In genomic region chr9:129574911-129575574, GRCh38 we compare ENCODE assay signal across 19 cellular contexts. TPM values are rescaled to one million over a fixed set of nuclear protein-coding genes. Genes with fewer than 3 reads are reported as not detected.
DNase-seq lines count a peak whose midpoint lies in the region; ATAC-seq and TF ChIP-seq lines count a peak whose summit lies in the region.
"Had no signal": no experiment of that assay in that cellular context is flagged by ENCODE, and none has a peak within 500 bp of the region (broad histone marks: within the 10 kb centered on the region; RNA-seq: fewer than 3 reads in every experiment).

No MANE protein-coding gene starts in this region.

- TF ChIP-seq CTCF in heart right ventricle (IDR thresholded peaks at IDR 0.05) (no peak), fibroblast of mammary gland (conservative IDR thresholded peaks at IDR 0.05; ENCODE audit: control insufficient read depth, insufficient read depth, low read depth, low read length) (no peak)

- H3K36me3 ChIP-seq in heart right ventricle (no peaks in the 10 kb centered on the region), adipocyte (ENCODE audit: control insufficient read depth, insufficient read depth, low read length, severe bottlenecking) (no peaks in the 10 kb centered on the region)
- H3K36me3 ChIP-seq: upper lobe of right lung had no signal

- in situ Hi-C loops in ACHN (cut with HindIII; ENCODE audit: low pct_ligation_motif_present, low pct_unique_long_range_greater_than_20kb, low sequenced_read_pairs) = no loop called here

- ATAC-seq in Right ventricle myocardium inferior = no peak
- no peak for ATAC-seq in heart right ventricle
- ATAC-seq: activated naive CD8-positive, alpha-beta T cell treated with anti-CD3 and anti-CD28 coated beads, Interleukin-2, amount 50 U/mL, for 24 hours; stimulated activated naive CD8-positive, alpha-beta T cell treated with anti-CD3 and anti-CD28 coated beads, Interleukin-15, Interleukin-2, amounts not matched to agents 100 U/mL and 50 U/mL, for 24 hours; upper lobe of right lung had no signal

- peak overlapping the region in 1 of 10 donors; percentile 8 for H3K27ac ChIP-seq in heart right ventricle
- H3K27ac ChIP-seq: HL-60, KMS-11, parathyroid adenoma, upper lobe of right lung had no signal

- no peak overlapping the region for H3K9ac ChIP-seq in adipocyte (ENCODE audit: low read length)
- H3K9ac ChIP-seq: KMS-11, parathyroid adenoma had no signal

- peak; percentile 3 for DNase-seq in Right ventricle myocardium inferior (ENCODE audit: missing footprints)
- no peak for DNase-seq in heart right ventricle
- DNase-seq in adipocyte (ENCODE audit: low read depth) = peak; percentile 61
- DNase-seq in fibroblast of mammary gland (ENCODE audit: low read depth) = peak; percentile 89
- peak; percentile 39 for DNase-seq in stromal cell of bone marrow (ENCODE audit: low read depth)
- no peak for DNase-seq in stimulated activated CD4-positive, alpha-beta T cell treated with anti-CD3 and anti-CD28 coated beads, Interleukin-2, amount 100 ng/mL, for 48 hours
- no peak for DNase-seq in Ammon's horn (ENCODE audit: low spot score)
- no peak for DNase-seq in ACHN
- DNase-seq: activated CD4-positive, alpha-beta T cell treated with anti-CD3 and anti-CD28 coated beads, Interleukin-2, amount 50 U/mL, for 48 hours; activated naive CD8-positive, alpha-beta T cell treated with anti-CD3 and anti-CD28 coated beads, Interleukin-2, amount 50 U/mL, for 24 hours; NCI-H1436 treated with DMSO at 0.1 percent for 48 hours; NCI-H345; SHP77 treated with DMSO at 0.1 percent for 48 hours; stimulated activated naive CD8-positive, alpha-beta T cell treated with anti-CD3 and anti-CD28 coated beads, Interleukin-15, Interleukin-2, amounts not matched to agents 100 U/mL and 50 U/mL, for 24 hours; T-helper 9 cell; upper lobe of right lung had no signal

- H3K4me1 ChIP-seq in heart right ventricle (peaks cover 6 to 27% (median 16%) of the 10 kb centered on the region in 9 donors), adipocyte (ENCODE audit: control insufficient read depth, insufficient read depth, low read length) (peaks cover 25% of the 10 kb centered on the region)
- H3K4me1 ChIP-seq: parathyroid adenoma had no signal

- H3K4me3 ChIP-seq in heart right ventricle (no peak overlapping the region), adipocyte (ENCODE audit: low read length) (no peak overlapping the region), fibroblast of mammary gland (ENCODE audit: control insufficient read depth, low read depth, low read length) (no peak overlapping the region)
- H3K4me3 ChIP-seq: upper lobe of right lung had no signal

- intact Hi-C loops in Right ventricle myocardium inferior (cut with DNase I) (no loop called here), heart right ventricle (cut with DNase I) (no loop called here)

- H3K27me3 ChIP-seq in heart right ventricle (no peaks in the 10 kb centered on the region), adipocyte (replicated peaks; ENCODE audit: control insufficient read depth, insufficient read depth, low read length) (no peaks in the 10 kb centered on the region)
- H3K27me3 ChIP-seq: upper lobe of right lung had no signal

- WGBS in heart right ventricle, 2 donors = 82 to 85% methylated on average over 13 of the region's 13 CpGs

- H3K9me3 ChIP-seq in heart right ventricle (peaks cover 0 to 8% (median 0%) of the 10 kb centered on the region in 11 donors), adipocyte (ENCODE audit: control insufficient read depth, low read length) (no peaks in the 10 kb centered on the region)
- H3K9me3 ChIP-seq: upper lobe of right lung had no signal

RNA-seq across cellular contexts. Expression of gene C9orf50, which starts 45.9 kb away (rescaled TPM):
- total RNA-seq in Right ventricle myocardium inferior (not detected), heart right ventricle (not detected)
- polyA plus RNA-seq in heart right ventricle = not detected
- total RNA-seq: upper lobe of right lung had no signal

RNA-seq across cellular contexts. Expression of gene NTMT1, which starts 50.9 kb away (rescaled TPM):
- total RNA-seq in Right ventricle myocardium inferior (72.1 TPM), heart right ventricle (10 to 100 TPM; 54.0 to 84.2 (median 61.9) TPM)
- polyA plus RNA-seq in heart right ventricle = 100 to 1,000 TPM in 1 of 2 donors, 10 to 100 TPM in 1; 60.9 to 123 TPM

Comparison
In these comparisons a context has a peak if more than half of its experiments do, and no peak if none do; other contexts are left out.
1. DNase-seq: peak in Right ventricle myocardium inferior (single experiment), adipocyte (single experiment), fibroblast of mammary gland (single experiment) and stromal cell of bone marrow (single experiment); none in heart right ventricle (0 of 2), stimulated activated CD4-positive, alpha-beta T cell treated with anti-CD3 and anti-CD28 coated beads, Interleukin-2, amount 100 ng/mL, for 48 hours (0 of 2), Ammon's horn (single experiment) and ACHN (single experiment).